18 cellular contexts compared by ENCODE assay signal in genomic region chr1:165215676-165216075, GRCh38.
DNase-seq lines count a peak whose midpoint lies in the region; ATAC-seq and TF ChIP-seq lines count a peak whose summit lies in the region.
"Had no signal": no experiment of that assay in that cellular context is flagged by ENCODE, and none has a peak within 500 bp of the region (broad histone marks: within the 10 kb centered on the region; RNA-seq: fewer than 3 reads in every experiment).

No MANE protein-coding gene starts in this region.

- H3K4me1 Mint-ChIP-seq in MCF 10A (ENCODE audit: insufficient read depth, unreplicated experiment): no peaks in the 10 kb centered on the region
- H3K4me1 Mint-ChIP-seq: CD14-positive monocyte had no signal

- in situ Hi-C loops in mammary epithelial cell (cut with MboI; ENCODE audit: low sequenced_read_pairs in 2 of 2): no loop called here

- DNase-seq in mammary epithelial cell: peak; percentile 7
- DNase-seq in MCF 10A (ENCODE audit: unreplicated experiment): no peak
- peak; percentile 6 for DNase-seq in RWPE1 (ENCODE audit: low spot score)
- peak in 1 of 2 donors; percentile 39 for DNase-seq in foreskin keratinocyte
- no peak for DNase-seq in activated CD8-positive, alpha-beta memory T cell treated with anti-CD3 and anti-CD28 coated beads, Interleukin-2, amount 50 U/mL, for 4 hours
- no peak for DNase-seq in stimulated activated CD4-positive, alpha-beta T cell treated with anti-CD3 and anti-CD28 coated beads, Interleukin-4, amount 100 ng/mL, for 1 hour
- DNase-seq in central memory CD4-positive, alpha-beta T cell: no peak
- DNase-seq: CD8-positive, alpha-beta T cell; COR-L47; DND-41; GDM1; GOT3; HCEC 1CT; HFFc6 had no signal

- BruUV-seq in mammary epithelial cell (replicated peaks; lab: Mats Ljungman, UMichigan) (no TSS peak), MCF 10A (replicated peaks; lab: Mats Ljungman, UMichigan) (no TSS peak)

- H3K36me3 ChIP-seq in mammary epithelial cell (ENCODE audit: insufficient read depth, low read length): no peaks in the 10 kb centered on the region

- no peak overlapping the region for H3K4me3 ChIP-seq in mammary epithelial cell (replicated peaks in 1 of 3; ENCODE audit: insufficient read depth in 1 of 3, low read depth in 2 of 3, low read length in 3 of 3)
- H3K4me3 ChIP-seq: A549, K562 had no signal

- ATAC-seq in foreskin keratinocyte: peak; percentile 41
- ATAC-seq: A549; CD8-positive, alpha-beta T cell; K562 had no signal

- no peak overlapping the region for H3K27ac Mint-ChIP-seq in MCF 10A (ENCODE audit: low read depth, unreplicated experiment)
- H3K27ac Mint-ChIP-seq: CD14-positive monocyte; CD8-positive, alpha-beta T cell; HFFc6 had no signal

- H3K4me2 ChIP-seq in mammary epithelial cell (ENCODE audit: insufficient read depth, low read depth, low read length): no peak overlapping the region
- H3K4me2 ChIP-seq: A549 had no signal

- H3K79me2 ChIP-seq in mammary epithelial cell (ENCODE audit: insufficient read depth, low read length): no peaks in the 10 kb centered on the region

- H4K20me1 ChIP-seq in mammary epithelial cell (ENCODE audit: insufficient read depth, low read length): no peaks in the 10 kb centered on the region

- H3K9me3 ChIP-seq in mammary epithelial cell (replicated peaks; ENCODE audit: insufficient read depth, low read length): no peaks in the 10 kb centered on the region
- H3K9me3 ChIP-seq: A549 had no signal

- no peaks in the 10 kb centered on the region for H3K9me3 Mint-ChIP-seq in MCF 10A (ENCODE audit: unreplicated experiment)
- H3K9me3 Mint-ChIP-seq: CD8-positive, alpha-beta T cell had no signal

- no peaks in the 10 kb centered on the region for H3K4me1 ChIP-seq in mammary epithelial cell (ENCODE audit: insufficient read depth, low read length)
- H3K4me1 ChIP-seq in foreskin keratinocyte: no peaks in the 10 kb centered on the region
- H3K4me1 ChIP-seq: A549 had no signal

- H2AFZ ChIP-seq in mammary epithelial cell (ENCODE audit: low read depth, low read length): no peak overlapping the region

- POLR2A ChIA-PET in MCF 10A (lab: Yijun Ruan, JAX): no interaction called here
- POLR2A ChIA-PET in RWPE1 (lab: Yijun Ruan, JAX; ENCODE audit: low non-redundant PET): no interaction called here

- intact Hi-C loops in mammary epithelial cell (cut with micrococcal nuclease): no loop called here
- intact Hi-C loops in MCF 10A (cut with micrococcal nuclease): no loop called here

- no peak overlapping the region for H3K27ac ChIP-seq in mammary epithelial cell (ENCODE audit: insufficient read depth, low read depth, low read length)
- no peak overlapping the region for H3K27ac ChIP-seq in RWPE1
- H3K27ac ChIP-seq in foreskin keratinocyte: no peak overlapping the region
- H3K27ac ChIP-seq: A549, HL-60 had no signal

- H3K27me3 ChIP-seq in mammary epithelial cell (ENCODE audit: insufficient read depth, low read length) (no peaks in the 10 kb centered on the region), foreskin keratinocyte (peaks cover 22% of the 10 kb centered on the region)

- no peak overlapping the region for H3K4me3 Mint-ChIP-seq in MCF 10A (ENCODE audit: unreplicated experiment)
- H3K4me3 Mint-ChIP-seq: CD14-positive monocyte; CD8-positive, alpha-beta T cell; HFFc6 had no signal

- H3K36me3 Mint-ChIP-seq in MCF 10A (ENCODE audit: insufficient read depth, unreplicated experiment): no peaks in the 10 kb centered on the region
- H3K36me3 Mint-ChIP-seq: CD14-positive monocyte; CD8-positive, alpha-beta T cell had no signal

- no peak overlapping the region for H3K9ac ChIP-seq in mammary epithelial cell (ENCODE audit: insufficient read depth, low read length)

- no peaks in the 10 kb centered on the region for H3K27me3 Mint-ChIP-seq in MCF 10A (ENCODE audit: insufficient read depth, unreplicated experiment)

- WGBS in mammary epithelial cell (ENCODE audit: low coverage, missing lambda C conversion rate): 73% methylated on average over 2 of the region's 2 CpGs

- dilution Hi-C loops in mammary epithelial cell (cut with HindIII; ENCODE audit: low sequenced_read_pairs): no loop called here

- CTCF ChIA-PET in mammary epithelial cell (lab: Charles Lee; ENCODE audit: low non-redundant PET): interaction anchor here (0.6 kb wide), 1 partner anchor 42 kb away, joined by 4 read pairs; no protein-coding TSS in a partner anchor
- CTCF ChIA-PET in MCF 10A (lab: Yijun Ruan, JAX): interaction anchor here (0.7 to 1.2 kb wide), 3 partner anchors 11 to 153 kb away, joined by 3 to 6 read pairs (median 3); no protein-coding TSS in a partner anchor
- CTCF ChIA-PET in RWPE1 (lab: Yijun Ruan, JAX): interaction anchor here (0.6 kb wide), 1 partner anchor 1427 kb away, joined by 4 read pairs; no protein-coding TSS in a partner anchor

- TF ChIP-seq CTCF in mammary epithelial cell (conservative IDR thresholded peaks at IDR 0.05 in 1 of 2, IDR thresholded peaks at IDR 0.05 in 1 of 2; ENCODE audit: extremely low read depth in 1 of 2, insufficient read depth in 1 of 2, low read depth in 1 of 2, low read length in 2 of 2) (no peak), MCF 10A (IDR thresholded peaks at IDR 0.05; ENCODE audit: unreplicated experiment) (no peak), RWPE1 (conservative IDR thresholded peaks at IDR 0.05; ENCODE audit: low read depth) (no peak), foreskin keratinocyte (conservative IDR thresholded peaks at IDR 0.05) (no peak)

Comparison
In these comparisons a context has a peak if more than half of its experiments do, and no peak if none do; other contexts are left out.
1. DNase-seq: peak in mammary epithelial cell (single experiment) and RWPE1 (single experiment); none in MCF 10A (single experiment), activated CD8-positive, alpha-beta memory T cell treated with anti-CD3 and anti-CD28 coated beads, Interleukin-2, amount 50 U/mL, for 4 hours (single experiment), stimulated activated CD4-positive, alpha-beta T cell treated with anti-CD3 and anti-CD28 coated beads, Interleukin-4, amount 100 ng/mL, for 1 hour (single experiment) and central memory CD4-positive, alpha-beta T cell (single experiment).